Comparison of ENCODE assay signal across 21 cellular contexts in the genomic region with DNA sequence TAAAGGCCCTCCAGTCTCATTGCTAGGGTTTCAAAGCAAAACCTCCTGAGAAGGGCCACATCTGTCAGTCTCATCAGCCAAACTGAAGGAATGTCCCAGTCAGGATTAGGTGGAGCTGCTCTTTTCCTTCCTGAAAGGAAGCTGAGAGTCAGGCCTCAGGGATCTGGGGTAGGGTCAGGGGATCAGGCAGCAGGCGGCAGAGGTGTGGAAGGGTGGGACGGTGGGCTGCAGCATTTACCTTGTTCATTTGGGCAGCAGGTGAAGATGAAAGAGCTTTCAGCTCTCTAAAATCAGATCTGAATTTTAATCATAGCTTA. TPM values are rescaled to one million over a fixed set of nuclear protein-coding genes. Genes with fewer than 3 reads are reported as not detected.
A peak's percentile ranks its signal among the peaks of the same experiment; 100 is the strongest.
DNase-seq lines count a peak whose midpoint lies in the region; ATAC-seq and TF ChIP-seq lines count a peak whose summit lies in the region.
"Had no signal": no experiment of that assay in that cellular context is flagged by ENCODE, and none has a peak within 500 bp of the region (broad histone marks: within the 10 kb centered on the region; RNA-seq: fewer than 3 reads in every experiment).

No MANE protein-coding gene starts in this region.

- CTCF ChIA-PET in CD4-positive, alpha-beta T cell (lab: Charles Lee): no interaction called here

- H3K9ac ChIP-seq in neuronal stem cell (ENCODE audit: low read depth, low read length, poor library complexity): no peak overlapping the region
- H3K9ac ChIP-seq: BLaER1 had no signal

- no peak overlapping the region for H2AFZ ChIP-seq in neuronal stem cell (ENCODE audit: low read length)

- H3K27me3 ChIP-seq in heart right ventricle (no peaks in the 10 kb centered on the region), neutrophil (no peaks in the 10 kb centered on the region), neuronal stem cell (ENCODE audit: control insufficient read depth in 3 of 3, insufficient read depth in 3 of 3, low read depth in 1 of 3, low read length in 3 of 3) (no peaks in the 10 kb centered on the region)
- no peaks in the 10 kb centered on the region for H3K27me3 ChIP-seq in CD4-positive, alpha-beta T cell (ENCODE audit: control insufficient read depth, insufficient read depth, low read length)
- H3K27me3 ChIP-seq: BLaER1 had no signal

- TF ChIP-seq CTCF in heart right ventricle (IDR thresholded peaks at IDR 0.05) (no peak), neutrophil (IDR thresholded peaks at IDR 0.05) (no peak)
- no peak for TF ChIP-seq CTCF in CD4-positive, alpha-beta T cell (IDR thresholded peaks at IDR 0.05)

- POLR2A ChIA-PET in CD4-positive, alpha-beta T cell (lab: Charles Lee): interaction anchor here (1.0 to 2.1 kb wide), 3 partner anchors 13 to 17 kb away, joined by 3 to 13 read pairs (median 3); no protein-coding TSS in a partner anchor

- DNase-seq in heart right ventricle (no peak), cardiac septum (ENCODE audit: low spot score) (no peak), neuronal stem cell (ENCODE audit: low spot score) (no peak), retina (no peak)
- DNase-seq in CD4-positive, alpha-beta T cell: no peak
- no peak for DNase-seq in stimulated activated CD4-positive, alpha-beta T cell treated with anti-CD3 and anti-CD28 coated beads, Interleukin-15, amount 100 ng/mL, for 24 hours
- DNase-seq: Caco-2, DMS153, GDM1, H7, HFFc6, NCI-H1092, NCI-H1436 treated with DMSO at 0.1 percent for 48 hours, NCI-H2029, NCI-H345, NCI-H524 treated with DMSO at 0.1 percent for 48 hours, SHP77 treated with DMSO at 0.1 percent for 48 hours had no signal

- peak overlapping the region; percentile 39 for H3K27ac Mint-ChIP-seq in CD4-positive, alpha-beta T cell
- peak overlapping the region; percentile 38 for H3K27ac Mint-ChIP-seq in activated T-helper 17 cell treated with anti-CD3 and anti-CD28 coated beads, Interleukin-2, amount 50 U/mL, for 72 hours
- H3K27ac Mint-ChIP-seq: HFFc6 had no signal

- H3K9me3 ChIP-seq in heart right ventricle (peaks cover 0 to 9% (median 0%) of the 10 kb centered on the region in 11 donors), neutrophil (no peaks in the 10 kb centered on the region), neuronal stem cell (replicated peaks in 1 of 2; ENCODE audit: control insufficient read depth in 2 of 2, insufficient read depth in 1 of 2, low read depth in 1 of 2, low read length in 2 of 2) (peaks cover 0 to 6% of the 10 kb centered on the region in 2 donors)
- H3K9me3 ChIP-seq in CD4-positive, alpha-beta T cell (ENCODE audit: control insufficient read depth, low read length): no peaks in the 10 kb centered on the region

- H2BK12ac ChIP-seq in neuronal stem cell (ENCODE audit: low read length): no peak overlapping the region

- peak in 4 of 8 donors; percentile 42 to 63 (median 49) for ATAC-seq in heart right ventricle
- ATAC-seq in CD4-positive, alpha-beta T cell (ENCODE audit: poor library complexity): no peak
- ATAC-seq in activated T-helper 17 cell treated with anti-CD3 and anti-CD28 coated beads, Interleukin-2, amount 50 U/mL, for 72 hours (replicated peaks): no peak
- ATAC-seq: A549 had no signal

- H2BK15ac ChIP-seq in neuronal stem cell (ENCODE audit: low read length): no peak overlapping the region

- H3K4me3 Mint-ChIP-seq in CD4-positive, alpha-beta T cell: no peak overlapping the region
- H3K4me3 Mint-ChIP-seq in activated T-helper 17 cell treated with anti-CD3 and anti-CD28 coated beads, Interleukin-2, amount 50 U/mL, for 72 hours: no peak overlapping the region
- H3K4me3 Mint-ChIP-seq: HFFc6 had no signal

- no peak overlapping the region for H3K4me3 ChIP-seq in heart right ventricle
- H3K4me3 ChIP-seq in neutrophil (ENCODE audit: low read depth in 1 of 2, low read length in 1 of 2): no peak overlapping the region
- no peak overlapping the region for H3K4me3 ChIP-seq in neuronal stem cell (ENCODE audit: low read length in 2 of 2)
- H3K4me3 ChIP-seq: A549, BLaER1 had no signal

- H2BK5ac ChIP-seq in neuronal stem cell (ENCODE audit: low read length): no peak overlapping the region

- H3K4ac ChIP-seq in neuronal stem cell (ENCODE audit: low read length): no peak overlapping the region

- no peak overlapping the region for H3K14ac ChIP-seq in neuronal stem cell (ENCODE audit: low read length)

- 78 to 80% methylated on average over 2 of the region's 2 CpGs for WGBS in heart right ventricle, 2 donors
- no CpG with 5 or more reads among the region's 2 CpGs for WGBS in neuronal stem cell (ENCODE audit: extremely low coverage in 2 of 2, insufficient read length in 2 of 2, insufficient replicate concordance in 1 of 2), 2 donors

- peaks cover 54% of the 10 kb centered on the region for H3K36me3 Mint-ChIP-seq in CD4-positive, alpha-beta T cell (ENCODE audit: low read depth)
- peaks cover 98% of the 10 kb centered on the region for H3K36me3 Mint-ChIP-seq in activated T-helper 17 cell treated with anti-CD3 and anti-CD28 coated beads, Interleukin-2, amount 50 U/mL, for 72 hours (ENCODE audit: low read depth)

- intact Hi-C loops in heart right ventricle (cut with DNase I): no loop called here
- intact Hi-C loops in cardiac septum (cut with DNase I): no loop called here
- intact Hi-C loops in CD4-positive, alpha-beta T cell (cut with DNase I, micrococcal nuclease): no loop called here

- no peaks in the 10 kb centered on the region for H3K9me3 Mint-ChIP-seq in CD4-positive, alpha-beta T cell
- no peaks in the 10 kb centered on the region for H3K9me3 Mint-ChIP-seq in activated T-helper 17 cell treated with anti-CD3 and anti-CD28 coated beads, Interleukin-2, amount 50 U/mL, for 72 hours

- no peak overlapping the region for H2BK120ac ChIP-seq in neuronal stem cell (ENCODE audit: low read depth, low read length)

- H3K4me1 Mint-ChIP-seq in CD4-positive, alpha-beta T cell (ENCODE audit: low read depth): peaks cover 39% of the 10 kb centered on the region
- H3K4me1 Mint-ChIP-seq in activated T-helper 17 cell treated with anti-CD3 and anti-CD28 coated beads, Interleukin-2, amount 50 U/mL, for 72 hours: peaks cover 47% of the 10 kb centered on the region

- no peak overlapping the region for H3K4me2 ChIP-seq in neuronal stem cell (ENCODE audit: insufficient read depth, low read length, poor library complexity, severe bottlenecking)
- H3K4me2 ChIP-seq: A549, BLaER1 had no signal

- no peak overlapping the region for H3K23ac ChIP-seq in neuronal stem cell (ENCODE audit: low read depth, low read length, poor library complexity)

- no peak overlapping the region for H3K18ac ChIP-seq in neuronal stem cell (ENCODE audit: low read length)

- no peaks in the 10 kb centered on the region for H3K27me3 Mint-ChIP-seq in CD4-positive, alpha-beta T cell
- no peaks in the 10 kb centered on the region for H3K27me3 Mint-ChIP-seq in activated T-helper 17 cell treated with anti-CD3 and anti-CD28 coated beads, Interleukin-2, amount 50 U/mL, for 72 hours

- H4K91ac ChIP-seq in neuronal stem cell (ENCODE audit: low read depth, low read length, poor library complexity): no peak overlapping the region

- no peak overlapping the region for H4K8ac ChIP-seq in neuronal stem cell (ENCODE audit: low read depth, low read length)

- H3K36me3 ChIP-seq in heart right ventricle (peaks cover 0 to 15% (median 0%) of the 10 kb centered on the region in 9 donors), neutrophil (peaks cover 53% of the 10 kb centered on the region), neuronal stem cell (replicated peaks in 1 of 2; ENCODE audit: control insufficient read depth in 2 of 2, insufficient read depth in 2 of 2, low read length in 2 of 2) (peaks cover 0 to 8% of the 10 kb centered on the region in 2 donors)

- peak overlapping the region in 7 of 10 donors; percentile 28 to 73 (median 49) for H3K27ac ChIP-seq in heart right ventricle
- no peak overlapping the region for H3K27ac ChIP-seq in CD4-positive, alpha-beta T cell (ENCODE audit: low read depth, low read length)
- peak overlapping the region; percentile 41 for H3K27ac ChIP-seq in neutrophil
- no peak overlapping the region for H3K27ac ChIP-seq in neuronal stem cell (replicated peaks; ENCODE audit: low read length)
- H3K27ac ChIP-seq: A549, BLaER1 had no signal

- H2AK5ac ChIP-seq in neuronal stem cell (ENCODE audit: low read depth, low read length): no peak overlapping the region

- H3K79me1 ChIP-seq in neuronal stem cell (ENCODE audit: low read depth, low read length): no peaks in the 10 kb centered on the region

- H3K4me1 ChIP-seq in heart right ventricle (peaks cover 5 to 74% (median 50%) of the 10 kb centered on the region in 9 donors), neutrophil (ENCODE audit: control insufficient read depth in 1 of 2, insufficient read depth in 1 of 2, low read depth in 1 of 2, low read length in 1 of 2) (peaks cover 14 to 15% of the 10 kb centered on the region in 2 experiments), neuronal stem cell (ENCODE audit: control insufficient read depth in 2 of 2, insufficient read depth in 1 of 2, low read depth in 1 of 2, low read length in 2 of 2) (peaks cover 0 to 21% of the 10 kb centered on the region in 2 donors)

RNA-seq across cellular contexts. Expression of a gene that starts 17.8 kb away (rescaled TPM):
- 10 to 100 TPM; 25.8 to 66.7 (median 35.2) TPM for total RNA-seq in heart right ventricle
- 10 to 100 TPM; 18.5 to 70.4 TPM for polyA plus RNA-seq in heart right ventricle
- 27.9 TPM for total RNA-seq in cardiac septum
- 10 to 100 TPM; 33.8 to 37.3 TPM for total RNA-seq in CD4-positive, alpha-beta T cell
- 100 to 1,000 TPM; 147 to 620 TPM for total RNA-seq in activated T-helper 17 cell treated with anti-CD3 and anti-CD28 coated beads, Interleukin-2, amount 50 U/mL, for 72 hours
- polyA plus RNA-seq in neuronal stem cell (2013, experiment 1 of 2): 51.9 TPM
- 51.1 TPM for polyA plus RNA-seq in neuronal stem cell (2013, experiment 2 of 2)

Comparison
In these comparisons a context has a peak if more than half of its experiments do, and no peak if none do; other contexts are left out.
1. H3K27ac ChIP-seq: peak in heart right ventricle (7 of 10) and neutrophil (single experiment); none in CD4-positive, alpha-beta T cell (single experiment) and neuronal stem cell (single experiment).